ENCODE assay signal across 1 cellular context in genomic region chr17:17817552-17817947, GRCh38.
TF ChIP-seq lines count a peak whose summit lies in the region.

No MANE protein-coding gene starts in this region.

TF ChIP-seq in H1, 55 proteins besides CTCF, POLR2A, EP300 and RAD21 (continued from another document):
- TF ChIP-seq CHD1 (IDR thresholded peaks at IDR 0.05; ENCODE audit: low read depth, low read length) (no peak), CHD2 (IDR thresholded peaks at IDR 0.05; ENCODE audit: low read length) (no peak), TBP (IDR thresholded peaks at IDR 0.05; ENCODE audit: low read depth, low read length) (no peak), SIX5 (IDR thresholded peaks at IDR 0.05; ENCODE audit: low read depth, low read length) (no peak), ZNF274 (IDR thresholded peaks at IDR 0.05; ENCODE audit: borderline replicate concordance, extremely low read depth, low read length) (no peak), CEBPB (IDR thresholded peaks at IDR 0.05; ENCODE audit: low read depth, low read length) (no peak), KDM4A (IDR thresholded peaks at IDR 0.05; ENCODE audit: low read depth, low read length, severe bottlenecking) (no peak), SUZ12 (IDR thresholded peaks at IDR 0.05; ENCODE audit: low read length) (no peak), SP4 (IDR thresholded peaks at IDR 0.05; ENCODE audit: low read length) (no peak), USF2 (IDR thresholded peaks at IDR 0.05; ENCODE audit: low read length) (no peak)
